26 cellular contexts compared by ENCODE assay signal in the genomic region with DNA sequence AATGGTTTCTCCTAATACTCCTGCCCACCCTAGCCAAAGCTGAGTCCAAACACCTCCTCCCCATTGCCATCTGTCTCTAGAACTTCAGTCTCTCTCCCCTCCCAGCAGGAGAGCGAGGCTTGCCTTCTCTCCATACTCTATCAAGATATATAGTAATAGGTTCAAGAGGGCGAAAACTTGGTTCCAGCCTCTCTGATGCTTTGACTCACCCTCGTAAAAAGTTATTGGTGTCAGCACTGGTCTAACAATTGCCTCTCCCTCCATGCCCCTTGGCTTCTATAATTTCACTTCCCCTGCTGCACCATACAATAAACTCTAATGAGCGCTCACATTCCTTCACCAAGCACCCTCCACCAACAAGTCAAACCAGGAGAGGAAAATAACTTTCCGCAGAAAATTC.
"Had no signal": no experiment of that assay in that cellular context is flagged by ENCODE, and none has a peak within 500 bp of the region (broad histone marks: within the 10 kb centered on the region; RNA-seq: fewer than 3 reads in every experiment).

No MANE protein-coding gene starts in this region.

- H3K4me1 ChIP-seq: colonic mucosa, gastroesophageal sphincter, heart left ventricle, lower lobe of right lung, pancreas, testis, tibial artery, upper lobe of left lung had no signal

- H3K27ac ChIP-seq: colonic mucosa, epithelial cell of prostate, gastroesophageal sphincter, heart left ventricle, hepatocyte, lower lobe of right lung, neutrophil, pancreas, testis, tibial artery, upper lobe of left lung had no signal

- H3K4me1 Mint-ChIP-seq: stimulated activated memory B cell treated with anti-CD40 and anti-IgM and Interleukin-4, amounts not matched to agents 10 μg/mL and 1 μg/mL and 100 μg/mL, for 72 hours had no signal

- ATAC-seq: esophagus mucosa; gastroesophageal sphincter; heart left ventricle; left cardiac atrium; left ventricle myocardium superior; lower lobe of right lung; natural killer cell treated with Interleukin-12 subunit alpha and Interleukin-12 subunit beta and Interleukin-15 and Interleukin-18, amount 100 ng/mL, for 72 hours; pancreas; sciatic nerve; stimulated activated memory B cell treated with anti-CD40 and anti-IgM and Interleukin-4, amounts not matched to agents 10 μg/mL and 1 μg/mL and 100 μg/mL, for 72 hours; stimulated activated naive CD8-positive, alpha-beta T cell treated with anti-CD3 and anti-CD28 coated beads, Interleukin-15, Interleukin-2, amounts not matched to agents 100 U/mL and 50 U/mL, for 24 hours had no signal

- H3K27me3 ChIP-seq: colonic mucosa, gastroesophageal sphincter, heart left ventricle, hepatocyte, neutrophil, pancreas, testis, tibial artery, upper lobe of left lung had no signal

- DNase-seq: colonic mucosa; effector CD8-positive, alpha-beta T cell; endodermal cell; foreskin fibroblast; heart left ventricle; left cardiac atrium; left ventricle myocardium superior; lower lobe of right lung; pancreas; stimulated activated CD4-positive, alpha-beta T cell treated with anti-CD3 and anti-CD28 coated beads, Interleukin-2, amount 100 ng/mL, for 24 hours; stimulated activated CD4-positive, alpha-beta T cell treated with anti-CD3 and anti-CD28 coated beads, Interleukin-4, amount 100 ng/mL, for 24 hours; stimulated activated naive CD8-positive, alpha-beta T cell treated with anti-CD3 and anti-CD28 coated beads, Interleukin-15, Interleukin-2, amounts not matched to agents 100 U/mL and 50 U/mL, for 24 hours; substantia nigra; testis; tibial artery; upper lobe of left lung had no signal

- H3K36me3 ChIP-seq: colonic mucosa, gastroesophageal sphincter, heart left ventricle, lower lobe of right lung, neutrophil, pancreas, tibial artery, upper lobe of left lung had no signal

- H3K27me3 Mint-ChIP-seq: dendritic cell treated with granulocyte-macrophage colony-stimulating factor and Interleukin-4, amounts not matched to agents 40 ng/mL and 50 ng/mL, for 4 days; natural killer cell treated with Interleukin-12 subunit alpha and Interleukin-12 subunit beta and Interleukin-15 and Interleukin-18, amount 100 ng/mL, for 72 hours; stimulated activated memory B cell treated with anti-CD40 and anti-IgM and Interleukin-4, amounts not matched to agents 10 μg/mL and 1 μg/mL and 100 μg/mL, for 72 hours had no signal

- H3K27ac Mint-ChIP-seq: dendritic cell treated with granulocyte-macrophage colony-stimulating factor and Interleukin-4, amounts not matched to agents 40 ng/mL and 50 ng/mL, for 4 days; endodermal cell; natural killer cell treated with Interleukin-12 subunit alpha and Interleukin-12 subunit beta and Interleukin-15 and Interleukin-18, amount 100 ng/mL, for 72 hours; stimulated activated memory B cell treated with anti-CD40 and anti-IgM and Interleukin-4, amounts not matched to agents 10 μg/mL and 1 μg/mL and 100 μg/mL, for 72 hours had no signal

- H3K9me3 ChIP-seq: colonic mucosa, gastroesophageal sphincter, heart left ventricle, lower lobe of right lung, neutrophil, pancreas, testis, tibial artery, upper lobe of left lung had no signal

- H3K9me3 Mint-ChIP-seq: dendritic cell treated with granulocyte-macrophage colony-stimulating factor and Interleukin-4, amounts not matched to agents 40 ng/mL and 50 ng/mL, for 4 days; endodermal cell; natural killer cell treated with Interleukin-12 subunit alpha and Interleukin-12 subunit beta and Interleukin-15 and Interleukin-18, amount 100 ng/mL, for 72 hours; neural crest cell; stimulated activated memory B cell treated with anti-CD40 and anti-IgM and Interleukin-4, amounts not matched to agents 10 μg/mL and 1 μg/mL and 100 μg/mL, for 72 hours had no signal

- H3K4me3 ChIP-seq: colonic mucosa, gastroesophageal sphincter, heart left ventricle, hepatocyte, lower lobe of right lung, pancreas, testis, tibial artery, upper lobe of left lung had no signal

- H3K4me3 Mint-ChIP-seq: dendritic cell treated with granulocyte-macrophage colony-stimulating factor and Interleukin-4, amounts not matched to agents 40 ng/mL and 50 ng/mL, for 4 days; endodermal cell; natural killer cell treated with Interleukin-12 subunit alpha and Interleukin-12 subunit beta and Interleukin-15 and Interleukin-18, amount 100 ng/mL, for 72 hours; neural crest cell; stimulated activated memory B cell treated with anti-CD40 and anti-IgM and Interleukin-4, amounts not matched to agents 10 μg/mL and 1 μg/mL and 100 μg/mL, for 72 hours had no signal

- H3K36me3 Mint-ChIP-seq: natural killer cell treated with Interleukin-12 subunit alpha and Interleukin-12 subunit beta and Interleukin-15 and Interleukin-18, amount 100 ng/mL, for 72 hours; stimulated activated memory B cell treated with anti-CD40 and anti-IgM and Interleukin-4, amounts not matched to agents 10 μg/mL and 1 μg/mL and 100 μg/mL, for 72 hours had no signal
